8 cellular contexts compared by ENCODE assay signal in genomic region chr1:37472994-37473393, GRCh38. TPM values are rescaled to one million over a fixed set of nuclear protein-coding genes. Genes with fewer than 3 reads are reported as not detected.
DNase-seq lines count a peak whose midpoint lies in the region; ATAC-seq and TF ChIP-seq lines count a peak whose summit lies in the region.
"Had no signal": no experiment of that assay in that cellular context is flagged by ENCODE, and none has a peak within 500 bp of the region (broad histone marks: within the 10 kb centered on the region; RNA-seq: fewer than 3 reads in every experiment).

No MANE protein-coding gene starts in this region.

- no peak for DNase-seq in activated T-helper 1 cell treated with anti-CD3 and anti-CD28 coated beads, Interleukin-12 subunit alpha, Interleukin-12 subunit beta, Interleukin-2, Interleukin-4 antibody, amounts not matched to agents 30 ng/mL and 10 ng/mL and 1 ng/mL, durations not matched to agents 14 hours and 24 hours and 36 hours (ENCODE audit: low spot score)
- DNase-seq in foreskin keratinocyte: no peak
- DNase-seq in smooth muscle cell (lab: John Stamatoyannopoulos, UW; ENCODE audit: unreplicated experiment): no peak
- no peak for DNase-seq in amniotic stem cell (lab: John Stamatoyannopoulos, UW)
- DNase-seq in COLO829 (ENCODE audit: low spot score): no peak
- no peak for DNase-seq in AG20443 (ENCODE audit: low spot score)
- DNase-seq: NCI-H1436 had no signal

- peak overlapping the region; percentile 72 for H3K27ac ChIP-seq in KOPT-K1 (ENCODE audit: low read depth, low read length, poor library complexity, severe bottlenecking)
- peak overlapping the region; percentile 82 for H3K27ac ChIP-seq in foreskin keratinocyte
- peak overlapping the region; percentile 94 for H3K27ac ChIP-seq in smooth muscle cell (ENCODE audit: low read depth)

- ATAC-seq in foreskin keratinocyte: no peak

- peaks cover 16% of the 10 kb centered on the region for H3K36me3 ChIP-seq in KOPT-K1 (ENCODE audit: insufficient read depth, low read length)
- no peaks in the 10 kb centered on the region for H3K36me3 ChIP-seq in smooth muscle cell (ENCODE audit: low read depth)

- peak overlapping the region; percentile 90 for H3K4me2 ChIP-seq in smooth muscle cell

- peaks cover 30% of the 10 kb centered on the region for H4K20me1 ChIP-seq in smooth muscle cell (ENCODE audit: low read depth)

- H3K9me3 Mint-ChIP-seq in activated T-helper 1 cell treated with anti-CD3 and anti-CD28 coated beads, Interleukin-12 subunit alpha, Interleukin-12 subunit beta, Interleukin-2, Interleukin-4 antibody, amounts not matched to agents 30 ng/mL and 10 ng/mL and 1 ng/mL, durations not matched to agents 14 hours and 24 hours and 36 hours: no peaks in the 10 kb centered on the region

- TF ChIP-seq CTCF in foreskin keratinocyte (conservative IDR thresholded peaks at IDR 0.05): no peak
- TF ChIP-seq CTCF in smooth muscle cell (IDR thresholded peaks at IDR 0.05; ENCODE audit: borderline replicate concordance, insufficient read depth, poor library complexity, severe bottlenecking): no peak

- H3K4me1 ChIP-seq in foreskin keratinocyte (peaks cover 21% of the 10 kb centered on the region), smooth muscle cell (ENCODE audit: low read depth) (peaks cover 33% of the 10 kb centered on the region)

- intact Hi-C loops in activated T-helper 1 cell treated with anti-CD3 and anti-CD28 coated beads, Interleukin-12 subunit alpha, Interleukin-12 subunit beta, Interleukin-2, Interleukin-4 antibody, amounts not matched to agents 30 ng/mL and 10 ng/mL and 1 ng/mL, durations not matched to agents 14 hours and 24 hours and 36 hours (cut with micrococcal nuclease): loop anchor here (1.0 to 10.0 kb wide), 4 partner anchors 18 to 1402 kb away; partner anchors contain the start of genes FHL3, MYCBP and OSCP1

- H3K27me3 ChIP-seq in foreskin keratinocyte (no peaks in the 10 kb centered on the region), smooth muscle cell (ENCODE audit: low read depth) (no peaks in the 10 kb centered on the region)

- whole genome bisulfite sequencing in smooth muscle cell (ENCODE audit: low lambda C conversion rate): 100% methylated on average over 1 of the region's 1 CpG

- H3K9ac ChIP-seq in smooth muscle cell (ENCODE audit: low read depth): peak overlapping the region; percentile 68

- peak overlapping the region; percentile 69 for H3K4me3 ChIP-seq in smooth muscle cell

- peak overlapping the region; percentile 61 for H3K27ac Mint-ChIP-seq in activated T-helper 1 cell treated with anti-CD3 and anti-CD28 coated beads, Interleukin-12 subunit alpha, Interleukin-12 subunit beta, Interleukin-2, Interleukin-4 antibody, amounts not matched to agents 30 ng/mL and 10 ng/mL and 1 ng/mL, durations not matched to agents 14 hours and 24 hours and 36 hours

- no peaks in the 10 kb centered on the region for H3K9me3 ChIP-seq in KOPT-K1 (ENCODE audit: insufficient read depth, low read length, poor library complexity, severe bottlenecking)
- H3K9me3 ChIP-seq in smooth muscle cell (replicated peaks; ENCODE audit: low read depth): no peaks in the 10 kb centered on the region

- H3F3A ChIP-seq in smooth muscle cell (ENCODE audit: low read depth): peaks cover 22% of the 10 kb centered on the region

- H2AFZ ChIP-seq in smooth muscle cell (ENCODE audit: low read depth): no peak overlapping the region

- peaks cover 31% of the 10 kb centered on the region for H3K36me3 Mint-ChIP-seq in activated T-helper 1 cell treated with anti-CD3 and anti-CD28 coated beads, Interleukin-12 subunit alpha, Interleukin-12 subunit beta, Interleukin-2, Interleukin-4 antibody, amounts not matched to agents 30 ng/mL and 10 ng/mL and 1 ng/mL, durations not matched to agents 14 hours and 24 hours and 36 hours (ENCODE audit: low read depth)

- H3K4me3 Mint-ChIP-seq in activated T-helper 1 cell treated with anti-CD3 and anti-CD28 coated beads, Interleukin-12 subunit alpha, Interleukin-12 subunit beta, Interleukin-2, Interleukin-4 antibody, amounts not matched to agents 30 ng/mL and 10 ng/mL and 1 ng/mL, durations not matched to agents 14 hours and 24 hours and 36 hours: peak overlapping the region; percentile 80

- peaks cover 39% of the 10 kb centered on the region for H3K4me1 Mint-ChIP-seq in activated T-helper 1 cell treated with anti-CD3 and anti-CD28 coated beads, Interleukin-12 subunit alpha, Interleukin-12 subunit beta, Interleukin-2, Interleukin-4 antibody, amounts not matched to agents 30 ng/mL and 10 ng/mL and 1 ng/mL, durations not matched to agents 14 hours and 24 hours and 36 hours (ENCODE audit: low read depth)

- H3K27me3 Mint-ChIP-seq in activated T-helper 1 cell treated with anti-CD3 and anti-CD28 coated beads, Interleukin-12 subunit alpha, Interleukin-12 subunit beta, Interleukin-2, Interleukin-4 antibody, amounts not matched to agents 30 ng/mL and 10 ng/mL and 1 ng/mL, durations not matched to agents 14 hours and 24 hours and 36 hours (ENCODE audit: insufficient read depth): peaks cover 8% of the 10 kb centered on the region

- H3K79me2 ChIP-seq in smooth muscle cell (ENCODE audit: low read depth): peaks cover 39% of the 10 kb centered on the region

RNA-seq across cellular contexts. Expression of gene ZC3H12A, which starts 1.4 kb away (rescaled TPM):
- 40.4 and 44.0 TPM in 2 replicates for total RNA-seq in activated T-helper 1 cell treated with anti-CD3 and anti-CD28 coated beads, Interleukin-12 subunit alpha, Interleukin-12 subunit beta, Interleukin-2, Interleukin-4 antibody, amounts not matched to agents 30 ng/mL and 10 ng/mL and 1 ng/mL, durations not matched to agents 14 hours and 24 hours and 36 hours
- total RNA-seq in foreskin keratinocyte (24.5 and 32.4 TPM in 2 replicates), smooth muscle cell (13.2 and 21.3 TPM in 2 replicates)
- polyA plus RNA-seq in foreskin keratinocyte (19.9 and 23.0 TPM in 2 replicates), smooth muscle cell (29.6 and 35.8 TPM in 2 replicates)

RNA-seq across cellular contexts. Expression of gene MEAF6, which starts 41.6 kb away (rescaled TPM):
- 102 and 103 TPM in 2 replicates for total RNA-seq in activated T-helper 1 cell treated with anti-CD3 and anti-CD28 coated beads, Interleukin-12 subunit alpha, Interleukin-12 subunit beta, Interleukin-2, Interleukin-4 antibody, amounts not matched to agents 30 ng/mL and 10 ng/mL and 1 ng/mL, durations not matched to agents 14 hours and 24 hours and 36 hours
- 43.8 and 48.6 TPM in 2 replicates for total RNA-seq in foreskin keratinocyte
- polyA plus RNA-seq in foreskin keratinocyte: 36.7 and 41.3 TPM in 2 replicates
- total RNA-seq in smooth muscle cell: 65.1 and 87.6 TPM in 2 replicates
- polyA plus RNA-seq in smooth muscle cell: 58.8 and 60.7 TPM in 2 replicates
